ENCODE assay signal across 1 cellular context in the genomic region with DNA sequence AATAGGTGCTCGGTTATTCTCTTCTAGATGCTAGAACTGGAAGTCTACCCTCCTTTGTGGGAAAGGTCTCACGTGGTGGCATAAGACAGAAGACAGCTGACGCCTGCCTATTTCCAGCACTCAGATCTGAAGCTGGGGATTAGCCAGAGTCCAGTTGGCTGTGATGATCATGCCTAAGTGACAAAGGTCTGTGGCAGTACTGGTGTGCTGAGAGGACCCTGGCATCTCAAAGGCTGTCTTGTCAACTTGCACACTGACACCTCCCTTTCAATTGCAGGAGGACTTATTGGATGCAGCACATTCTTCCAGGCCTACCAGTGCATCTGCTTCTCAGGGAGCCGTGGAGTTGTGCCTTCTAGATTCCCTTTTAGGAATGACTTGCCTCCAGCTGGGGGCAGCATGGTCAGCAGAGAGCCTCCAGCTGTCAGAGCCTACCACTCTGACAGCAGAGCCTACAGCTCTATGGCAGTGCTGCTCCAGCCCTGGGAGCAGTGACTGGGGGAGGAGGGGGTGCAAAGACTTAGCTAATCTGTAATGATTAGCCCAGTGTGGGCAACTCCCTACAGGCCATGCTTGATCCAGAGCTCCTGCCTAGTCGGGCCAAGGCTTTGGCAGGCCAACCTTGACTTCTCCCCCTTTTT.
TF ChIP-seq lines count a peak whose summit lies in the region.

No MANE protein-coding gene starts in this region.

TF ChIP-seq in IMR-90, 13 proteins besides CTCF, POLR2A, EP300 and RAD21:
- TF ChIP-seq MAZ (IDR thresholded peaks at IDR 0.05; ENCODE audit: borderline replicate concordance, low read depth, low read length) (no peak), RFX5 (IDR thresholded peaks at IDR 0.05; ENCODE audit: low read depth, low read length) (no peak), SMC3 (IDR thresholded peaks at IDR 0.05; ENCODE audit: low read depth, low read length) (no peak), MXI1 (IDR thresholded peaks at IDR 0.05; ENCODE audit: borderline replicate concordance, low read depth, low read length) (no peak)
TF ChIP-seq in IMR-90: peak in this region for 0.
